ENCODE assay signal across 15 cellular contexts in the genomic region with DNA sequence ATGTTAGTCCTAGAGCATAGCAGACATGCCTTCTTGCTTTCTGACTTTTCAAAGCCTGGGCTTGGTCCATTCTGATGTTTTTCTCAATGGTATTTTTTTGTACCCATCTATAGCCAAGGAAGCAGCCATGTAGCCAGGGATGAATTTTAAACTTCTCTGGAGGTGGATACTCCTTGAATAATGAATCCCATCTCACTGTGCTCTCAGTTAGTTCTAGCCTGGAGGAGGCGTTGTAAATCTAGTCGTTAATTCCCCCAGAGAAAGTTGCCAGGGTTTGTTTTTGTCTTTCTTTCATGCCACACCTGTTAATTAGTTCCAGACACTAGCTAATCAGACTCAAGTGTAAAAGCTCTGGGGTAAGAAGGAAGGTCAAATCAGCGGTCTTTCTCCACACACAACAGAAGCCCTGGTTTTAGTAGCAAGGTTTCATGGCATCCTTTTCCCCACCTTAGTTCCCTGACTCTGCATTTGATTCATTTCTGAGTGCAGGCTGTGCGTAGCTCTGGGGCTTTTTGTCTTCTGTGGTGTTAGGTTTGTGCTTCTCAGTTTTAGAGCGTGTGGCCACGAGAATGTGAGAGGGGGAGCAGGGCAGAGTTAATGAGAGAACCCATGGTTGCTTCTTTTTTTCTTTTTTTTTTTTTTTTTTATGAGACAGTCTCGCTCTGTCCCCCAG.
"Had no signal": no experiment of that assay in that cellular context is flagged by ENCODE, and none has a peak within 500 bp of the region (broad histone marks: within the 10 kb centered on the region; RNA-seq: fewer than 3 reads in every experiment).

No MANE protein-coding gene starts in this region.

- H3K27ac Mint-ChIP-seq: activated naive CD4-positive, alpha-beta T cell treated with anti-CD3 and anti-CD28 coated beads, Interleukin-2, amount 10 ng/mL, durations not matched to agents 7 days and 5 days; activated T-helper 2 cell treated with anti-CD3 and anti-CD28 coated beads, Interferon-gamma antibody, Interleukin-2, Interleukin-4, amounts not matched to agents 10 μg/mL and 5 μg/mL and 100 μg/mL, durations not matched to agents 14 hours and 24 hours and 36 hours; dendritic cell treated with granulocyte-macrophage colony-stimulating factor and Interleukin-4, amounts not matched to agents 40 ng/mL and 50 ng/mL, for 4 days; immature natural killer cell had no signal

- H3K4me3 ChIP-seq: body of pancreas, heart left ventricle, lung, transverse colon had no signal

- H3K4me1 Mint-ChIP-seq: activated naive CD4-positive, alpha-beta T cell treated with anti-CD3 and anti-CD28 coated beads, Interleukin-2, amount 10 ng/mL, durations not matched to agents 7 days and 5 days; immature natural killer cell had no signal

- H3K27me3 Mint-ChIP-seq: dendritic cell treated with granulocyte-macrophage colony-stimulating factor and Interleukin-4, amounts not matched to agents 40 ng/mL and 50 ng/mL, for 4 days had no signal

- H3K9me3 Mint-ChIP-seq: activated naive CD4-positive, alpha-beta T cell treated with anti-CD3 and anti-CD28 coated beads, Interleukin-2, amount 10 ng/mL, durations not matched to agents 7 days and 5 days; activated T-helper 2 cell treated with anti-CD3 and anti-CD28 coated beads, Interferon-gamma antibody, Interleukin-2, Interleukin-4, amounts not matched to agents 10 μg/mL and 5 μg/mL and 100 μg/mL, durations not matched to agents 14 hours and 24 hours and 36 hours; dendritic cell treated with granulocyte-macrophage colony-stimulating factor and Interleukin-4, amounts not matched to agents 40 ng/mL and 50 ng/mL, for 4 days had no signal

- H3K27ac ChIP-seq: body of pancreas, neutrophil, transverse colon had no signal

- H3K4me3 Mint-ChIP-seq: activated naive CD4-positive, alpha-beta T cell treated with anti-CD3 and anti-CD28 coated beads, Interleukin-2, amount 10 ng/mL, durations not matched to agents 7 days and 5 days; dendritic cell treated with granulocyte-macrophage colony-stimulating factor and Interleukin-4, amounts not matched to agents 40 ng/mL and 50 ng/mL, for 4 days; immature natural killer cell had no signal

- DNase-seq: activated naive CD4-positive, alpha-beta T cell treated with anti-CD3 and anti-CD28 coated beads, Interleukin-2, amount 10 ng/mL, durations not matched to agents 7 days and 5 days; body of pancreas; cerebellar nuclear complex; effector memory CD4-positive, alpha-beta T cell; heart left ventricle; immature natural killer cell; midbrain; stimulated activated CD4-positive, alpha-beta T cell treated with anti-CD3 and anti-CD28 coated beads, Interleukin-15, amount 100 ng/mL, for 24 hours; stimulated activated CD4-positive, alpha-beta T cell treated with anti-CD3 and anti-CD28 coated beads, Interleukin-4, amount 100 ng/mL, for 24 hours; stimulated activated naive CD4-positive, alpha-beta T cell; transverse colon had no signal

- H3K36me3 ChIP-seq: heart left ventricle, neutrophil, transverse colon had no signal

- H3K27me3 ChIP-seq: body of pancreas, heart left ventricle, neutrophil, transverse colon had no signal

- H3K9me3 ChIP-seq: body of pancreas, heart left ventricle, neutrophil, transverse colon had no signal

- H3K36me3 Mint-ChIP-seq: activated naive CD4-positive, alpha-beta T cell treated with anti-CD3 and anti-CD28 coated beads, Interleukin-2, amount 10 ng/mL, durations not matched to agents 7 days and 5 days; immature natural killer cell had no signal
